In the genomic region with DNA sequence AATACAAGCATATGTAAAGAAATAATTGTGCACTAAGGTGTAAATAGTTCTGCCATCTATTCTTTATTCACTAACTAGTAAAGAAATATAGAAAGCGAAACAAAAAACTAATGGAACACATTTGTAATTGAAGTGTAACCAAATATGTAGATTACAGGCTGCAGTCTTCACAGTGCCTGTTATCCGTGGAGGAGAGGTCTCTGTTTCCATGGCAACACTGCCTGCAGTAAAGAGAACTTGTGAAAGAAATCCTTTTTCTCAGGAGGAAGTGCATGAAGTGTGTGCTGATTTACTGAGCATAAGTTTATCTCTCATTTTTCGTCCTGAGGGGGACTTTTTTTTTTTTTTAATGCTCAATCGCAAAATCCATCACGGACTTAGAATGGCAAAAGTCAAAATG, we compare ENCODE assay signal across 13 cellular contexts.
A peak's percentile ranks its signal among the peaks of the same experiment; 100 is the strongest.
DNase-seq lines count a peak whose midpoint lies in the region; ATAC-seq lines count a peak whose summit lies in the region.
"Had no signal": no experiment of that assay in that cellular context is flagged by ENCODE, and none has a peak within 500 bp of the region (broad histone marks: within the 10 kb centered on the region; RNA-seq: fewer than 3 reads in every experiment).

No MANE protein-coding gene starts in this region.

- H3K4me3 Mint-ChIP-seq in memory B cell = peak overlapping the region; percentile 11
- no peak overlapping the region for H3K4me3 Mint-ChIP-seq in CD8-positive, alpha-beta memory T cell
- H3K4me3 Mint-ChIP-seq: H9 had no signal

- DNase-seq in DMS53 (lab: John Stamatoyannopoulos, UW) (peak; percentile 9), DMS53 treated with DMSO at 0.1 percent for 48 hours (lab: John Stamatoyannopoulos, UW; ENCODE audit: unreplicated experiment) (no peak), NCI-H748 (lab: John Stamatoyannopoulos, UW; ENCODE audit: unreplicated experiment) (peak; percentile 66), memory B cell (ENCODE audit: low spot score in 2 of 2) (peak in 1 of 2 donors; percentile 35), glomerular visceral epithelial cell (ENCODE audit: extremely low spot score) (no peak)
- DNase-seq in CD8-positive, alpha-beta memory T cell = no peak
- DNase-seq: 8988T, H9, left lung, NCI-H510A had no signal

- CTCF ChIA-PET in CD8-positive, alpha-beta memory T cell (lab: Charles Lee) = no interaction called here

- peaks cover 32% of the 10 kb centered on the region for H3K36me3 Mint-ChIP-seq in memory B cell
- H3K36me3 Mint-ChIP-seq in CD8-positive, alpha-beta memory T cell = peaks cover 17 to 84% (median 26%) of the 10 kb centered on the region in 3 donors

- no peak overlapping the region for H3K4me3 ChIP-seq in CD8-positive, alpha-beta memory T cell (ENCODE audit: low read length)
- H3K4me3 ChIP-seq: left lung had no signal

- no peak overlapping the region for H3K27ac ChIP-seq in CD8-positive, alpha-beta memory T cell (ENCODE audit: low read depth, low read length)
- H3K27ac ChIP-seq: epithelial cell of prostate, left lung had no signal

- ATAC-seq in GM19351 (IDR thresholded peaks at IDR 0.05; ENCODE audit: unreplicated experiment) (peak; percentile 44), memory B cell (ENCODE audit: low read depth) (peak; percentile 89), HG03460 (IDR thresholded peaks at IDR 0.05; ENCODE audit: unreplicated experiment) (no peak)
- ATAC-seq: left lung had no signal

- no peaks in the 10 kb centered on the region for H3K27me3 Mint-ChIP-seq in memory B cell
- no peaks in the 10 kb centered on the region for H3K27me3 Mint-ChIP-seq in CD8-positive, alpha-beta memory T cell

- H3K27me3 ChIP-seq in CD8-positive, alpha-beta memory T cell (ENCODE audit: insufficient read depth, low read length, poor library complexity, severe bottlenecking) = no peaks in the 10 kb centered on the region
- H3K27me3 ChIP-seq: left lung had no signal

- H3K4me1 ChIP-seq in CD8-positive, alpha-beta memory T cell (ENCODE audit: insufficient read depth, low read length) = no peaks in the 10 kb centered on the region

- peak overlapping the region; percentile 91 for H3K27ac Mint-ChIP-seq in memory B cell
- peak overlapping the region in 3 of 8 donors; percentile 2 to 46 (median 35) for H3K27ac Mint-ChIP-seq in CD8-positive, alpha-beta memory T cell

- peaks cover 29% of the 10 kb centered on the region for H3K4me1 Mint-ChIP-seq in memory B cell
- peaks cover 16 to 27% (median 23%) of the 10 kb centered on the region in 3 donors for H3K4me1 Mint-ChIP-seq in CD8-positive, alpha-beta memory T cell

- H3K9me3 ChIP-seq in CD8-positive, alpha-beta memory T cell (ENCODE audit: low read length) = no peaks in the 10 kb centered on the region
- H3K9me3 ChIP-seq: left lung had no signal

- peaks cover 27% of the 10 kb centered on the region for H3K36me3 ChIP-seq in CD8-positive, alpha-beta memory T cell (ENCODE audit: insufficient read depth, low read length)

- H3K9me3 Mint-ChIP-seq in memory B cell = no peaks in the 10 kb centered on the region
- no peaks in the 10 kb centered on the region for H3K9me3 Mint-ChIP-seq in CD8-positive, alpha-beta memory T cell
- H3K9me3 Mint-ChIP-seq: H9 had no signal

- POLR2A ChIA-PET in CD8-positive, alpha-beta memory T cell (lab: Charles Lee) = no interaction called here

Comparison
In these comparisons a context has a peak if more than half of its experiments do, and no peak if none do; other contexts are left out.
1. DNase-seq: peak in DMS53 (single experiment) and NCI-H748 (single experiment); none in DMS53 treated with DMSO at 0.1 percent for 48 hours (single experiment), CD8-positive, alpha-beta memory T cell (0 of 5) and glomerular visceral epithelial cell (single experiment).